ENCODE assay signal across 18 cellular contexts in the genomic region with DNA sequence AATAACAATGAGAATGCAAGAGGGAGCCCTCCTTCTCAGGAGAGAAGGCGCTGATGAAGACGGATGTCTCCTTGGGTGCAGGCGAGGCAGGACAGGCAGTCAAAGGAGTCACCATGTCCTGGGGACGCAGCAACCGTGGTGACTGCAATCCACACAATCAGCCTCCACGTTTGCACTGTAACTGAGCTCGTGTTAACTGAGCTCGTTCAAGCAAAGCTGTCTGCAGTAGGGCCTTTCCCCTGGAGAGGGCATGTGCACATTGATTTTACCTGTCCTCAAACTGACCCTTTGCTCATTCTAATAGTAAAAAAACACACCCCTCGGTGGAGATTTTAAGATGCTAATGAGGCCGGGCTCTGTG. TPM values are rescaled to one million over a fixed set of nuclear protein-coding genes. Genes with fewer than 3 reads are reported as not detected.
DNase-seq lines count a peak whose midpoint lies in the region; ATAC-seq, FAIRE-seq and TF ChIP-seq lines count a peak whose summit lies in the region.
"Had no signal": no experiment of that assay in that cellular context is flagged by ENCODE, and none has a peak within 500 bp of the region (broad histone marks: within the 10 kb centered on the region; RNA-seq: fewer than 3 reads in every experiment).

No MANE protein-coding gene starts in this region.

- no peaks in the 10 kb centered on the region for H3K36me3 ChIP-seq in BLaER1 treated with 17β-estradiol and CSF1 and Interleukin-3, amounts not matched to agents 10 nM and 100 nM
- no peaks in the 10 kb centered on the region for H3K36me3 ChIP-seq in NT2/D1 (ENCODE audit: insufficient read depth, insufficient read length, low read length)
- no peaks in the 10 kb centered on the region for H3K36me3 ChIP-seq in HepG2 (replicated peaks in 1 of 2; ENCODE audit: control insufficient read depth in 1 of 2, insufficient read depth in 2 of 2, low read length in 2 of 2)
- H3K36me3 ChIP-seq: cardiac muscle cell, lower lobe of right lung had no signal

- no peak for TF ChIP-seq RAD21 in HepG2 (CRISPR knock-in tag; IDR thresholded peaks at IDR 0.05)

- H3K4me2 ChIP-seq in BLaER1 treated with 17β-estradiol and CSF1 and Interleukin-3, amounts not matched to agents 10 nM and 100 nM: peak overlapping the region; percentile 62 to 100 (median 94)
- H3K4me2 ChIP-seq in HepG2 (ENCODE audit: low read depth, low read length): no peak overlapping the region

- WGBS in HepG2 (ENCODE audit: low lambda C conversion rate): 68% methylated on average over 10 of the region's 10 CpGs

- intact Hi-C loops in HepG2 (cut with micrococcal nuclease; ENCODE audit: unreplicated experiment): no loop called here

- peak overlapping the region in 6 of 10 experiments; percentile 21 to 58 (median 43); a peak in 7 of 20 replicates for H3K4me3 ChIP-seq in BLaER1 treated with 17β-estradiol and CSF1 and Interleukin-3, amounts not matched to agents 10 nM and 100 nM
- H3K4me3 ChIP-seq in NT2/D1 (ENCODE audit: insufficient read length, low read depth) (no peak overlapping the region), HepG2 (replicated peaks in 1 of 3; ENCODE audit: insufficient read depth in 1 of 3, low read depth in 2 of 3, low read length in 3 of 3) (no peak overlapping the region)
- H3K4me3 ChIP-seq: cardiac muscle cell, lower lobe of right lung had no signal

- no peak for TF ChIP-seq CTCF in HepG2 (CRISPR knock-in tag; IDR thresholded peaks at IDR 0.05)

- peaks cover 5% of the 10 kb centered on the region for H3K79me2 ChIP-seq in HepG2 (ENCODE audit: insufficient read depth, low read length)

- ATAC-seq in HepG2: no peak
- no peak for ATAC-seq in HG02973 (IDR thresholded peaks at IDR 0.05; ENCODE audit: unreplicated experiment)
- ATAC-seq: lower lobe of right lung; naive thymus-derived CD4-positive, alpha-beta T cell; stimulated activated naive CD8-positive, alpha-beta T cell treated with anti-CD3 and anti-CD28 coated beads, Interleukin-15, amount 100 ng/mL, for 72 hours had no signal

- no TSS peak for BruUV-seq in HepG2 (replicated peaks; lab: Mats Ljungman, UMichigan)

- FAIRE-seq in GM12891 (lab: Jason Lieb, UNC) (peak; percentile 38), HepG2 (lab: Jason Lieb, UNC) (no peak)
- FAIRE-seq: G401.6 had no signal

- H3K9me3 ChIP-seq in BLaER1 treated with 17β-estradiol and CSF1 and Interleukin-3, amounts not matched to agents 10 nM and 100 nM (replicated peaks in 1 of 11): 0 out of 22 replicates have a peak, but pooled peaks cover 0 to 3% (median 0%) of the 10 kb centered on the region in 11 experiments
- H3K9me3 ChIP-seq in NT2/D1 (ENCODE audit: insufficient read depth, low read length) (no peaks in the 10 kb centered on the region), HepG2 (ENCODE audit: low read length) (no peaks in the 10 kb centered on the region)
- H3K9me3 ChIP-seq: Caco-2, lower lobe of right lung had no signal

- POLR2A ChIA-PET in HepG2 (lab: Yijun Ruan, JAX): interaction anchor here (6.2 kb wide), 1 partner anchor 21 kb away, joined by 156 read pairs; no protein-coding TSS in a partner anchor

- no peak for DNase-seq in GM12891 (ENCODE audit: insufficient read length, low spot score)
- DNase-seq in NT2/D1 (ENCODE audit: low read depth, low spot score): no peak
- peak; percentile 4 for DNase-seq in mesenteric fat pad (ENCODE audit: low spot score)
- DNase-seq in HepG2 (ENCODE audit: low spot score): no peak
- DNase-seq in substantia nigra (lab: John Stamatoyannopoulos, UW): no peak
- DNase-seq: activated CD4-positive, alpha-beta T cell treated with anti-CD3 and anti-CD28 coated beads for 4 hours; amniotic stem cell; lower lobe of right lung; naive thymus-derived CD4-positive, alpha-beta T cell; NCI-H2029 treated with DMSO at 0.1 percent for 48 hours; NCI-H748 treated with DMSO at 0.1 percent for 48 hours; stimulated activated naive CD8-positive, alpha-beta T cell treated with anti-CD3 and anti-CD28 coated beads, Interleukin-15, amount 100 ng/mL, for 72 hours had no signal

- no peak for TF ChIP-seq POLR2A in GM12891 (IDR thresholded peaks at IDR 0.05; ENCODE audit: low read depth, low read length)
- TF ChIP-seq POLR2A in HepG2 (IDR thresholded peaks at IDR 0.05; ENCODE audit: insufficient read depth in 1 of 2, low read depth in 2 of 2, low read length in 2 of 2): no peak

- TF ChIP-seq EP300 in HepG2 (IDR thresholded peaks at IDR 0.05; ENCODE audit: low read depth in 2 of 2, low read length in 2 of 2) (no peak), HepG2 (CRISPR knock-in tag; IDR thresholded peaks at IDR 0.05; ENCODE audit: borderline replicate concordance) (no peak)

- H4K20me1 ChIP-seq in BLaER1 treated with 17β-estradiol and CSF1 and Interleukin-3, amounts not matched to agents 10 nM and 100 nM: peaks cover 0 to 31% (median 19%) of the 10 kb centered on the region in 11 experiments; a peak in 13 of 22 replicates
- H4K20me1 ChIP-seq in HepG2 (ENCODE audit: insufficient read depth, low read length): no peaks in the 10 kb centered on the region

- peaks cover 45 to 80% (median 63%) of the 10 kb centered on the region in 10 experiments for H3K4me1 ChIP-seq in BLaER1 treated with 17β-estradiol and CSF1 and Interleukin-3, amounts not matched to agents 10 nM and 100 nM
- peaks cover 24% of the 10 kb centered on the region for H3K4me1 ChIP-seq in NT2/D1 (ENCODE audit: insufficient read depth, insufficient read length)
- peaks cover 35% of the 10 kb centered on the region for H3K4me1 ChIP-seq in HepG2 (ENCODE audit: insufficient read depth, low read length)

- H3K27ac ChIP-seq in BLaER1 treated with 17β-estradiol and CSF1 and Interleukin-3, amounts not matched to agents 10 nM and 100 nM: peak overlapping the region in 8 of 11 experiments; percentile 3 to 73 (median 64); a peak in 11 of 22 replicates
- H3K27ac ChIP-seq in HepG2 (ENCODE audit: extremely low read length, insufficient read depth, low read length) (no peak overlapping the region), substantia nigra (ENCODE audit: low read depth, low read length, poor library complexity, severe bottlenecking) (no peak overlapping the region)
- H3K27ac ChIP-seq: cardiac muscle cell, lower lobe of right lung, RWPE1 had no signal

- peaks cover 0 to 12% (median 0%) of the 10 kb centered on the region in 11 experiments; a peak in 3 of 22 replicates for H3K27me3 ChIP-seq in BLaER1 treated with 17β-estradiol and CSF1 and Interleukin-3, amounts not matched to agents 10 nM and 100 nM
- H3K27me3 ChIP-seq in NT2/D1 (ENCODE audit: insufficient read depth, insufficient read length): no peaks in the 10 kb centered on the region
- no peaks in the 10 kb centered on the region for H3K27me3 ChIP-seq in HepG2 (ENCODE audit: control insufficient read depth in 1 of 2, insufficient read depth in 2 of 2, low read length in 2 of 2)
- H3K27me3 ChIP-seq: cardiac muscle cell had no signal

- no peak overlapping the region for H2AFZ ChIP-seq in HepG2 (ENCODE audit: low read length)

- in situ Hi-C loops in HepG2 (cut with HindIII; ENCODE audit: extremely low pct_ligation_motif_present, low pct_unique_long_range_greater_than_20kb): loop anchor here (25.0 kb wide), 1 partner anchor 198 kb away; a partner anchor contains a TSS

- H3K9ac ChIP-seq in BLaER1 treated with 17β-estradiol and CSF1 and Interleukin-3, amounts not matched to agents 10 nM and 100 nM: peak overlapping the region in 9 of 11 experiments; percentile 8 to 71 (median 53); a peak in 13 of 22 replicates
- peak overlapping the region; percentile 7 for H3K9ac ChIP-seq in NT2/D1 (ENCODE audit: insufficient read length, low read depth)
- no peak overlapping the region for H3K9ac ChIP-seq in HepG2 (ENCODE audit: insufficient read depth, low read depth, low read length)

- CTCF ChIA-PET in HepG2 (lab: Yijun Ruan, JAX; ENCODE audit: low intra/inter-chr PET ratio, low total read pairs): no interaction called here

TF ChIP-seq in GM12891, 5 proteins besides CTCF, POLR2A, EP300 and RAD21:
- TF ChIP-seq POLR2AphosphoS5 (IDR thresholded peaks at IDR 0.05; ENCODE audit: low read depth, low read length): no peak
- no peak for TF ChIP-seq SPI1 (IDR thresholded peaks at IDR 0.05; ENCODE audit: low read depth, low read length)
- no peak for TF ChIP-seq PAX5 (IDR thresholded peaks at IDR 0.05; ENCODE audit: insufficient read depth, low read length, severe bottlenecking)
- TF ChIP-seq POU2F2 (IDR thresholded peaks at IDR 0.05; ENCODE audit: low read depth, low read length): no peak
- no peak for TF ChIP-seq TAF1 (IDR thresholded peaks at IDR 0.05; ENCODE audit: low read depth, low read length)

TF ChIP-seq in HepG2, 621 proteins besides CTCF, POLR2A, EP300 and RAD21 (continues in another document):
- TF ChIP-seq ZNF766 (CRISPR knock-in tag; IDR thresholded peaks at IDR 0.05; ENCODE audit: borderline replicate concordance): no peak
- TF ChIP-seq ZBTB7A (CRISPR knock-in tag; IDR thresholded peaks at IDR 0.05): no peak
- no peak for TF ChIP-seq TBX3 (IDR thresholded peaks at IDR 0.05; ENCODE audit: borderline replicate concordance)

RNA-seq across cellular contexts. Expression of a gene that starts 2.8 kb away (rescaled TPM):
- polyA plus RNA-seq in GM12891 (2012; ENCODE audit: low read depth, missing spikeins): 0.24 TPM
- total RNA-seq in mesenteric fat pad: 0.87 TPM
- 32.5 and 34.9 TPM in 2 replicates for total RNA-seq in HepG2 (2016; rRNA removed; fragmentation: Illumina TruSeq; extraction: Trizol)
- 5.5 and 6.4 TPM in 2 replicates for total RNA-seq in HepG2 (2016; cell fraction: cytosol; rRNA removed; fragmentation: Illumina TruSeq; extraction: Trizol; ENCODE audit: low read depth)
- 25.6 and 34.1 TPM in 2 replicates for total RNA-seq in HepG2 (2016; cell fraction: insoluble cytoplasmic fraction; rRNA removed; fragmentation: Illumina TruSeq; extraction: Trizol)
- 13.0 TPM in 2 replicates for total RNA-seq in HepG2 (2016; cell fraction: membrane; rRNA removed; fragmentation: Illumina TruSeq; extraction: Trizol)
- total RNA-seq in HepG2 (2016; cell fraction: nucleus; rRNA removed; fragmentation: Illumina TruSeq; extraction: Trizol): 26.8 and 31.9 TPM in 2 replicates
- 11.6 and 15.6 TPM in 2 replicates for polyA plus RNA-seq in HepG2 (2011; rRNA removed)
- polyA plus RNA-seq in HepG2 (2011; cell fraction: cytosol; rRNA removed): 6.1 and 10.1 TPM in 2 replicates
- polyA plus RNA-seq in HepG2 (2011; cell fraction: nucleus; rRNA removed): 107 and 130 TPM in 2 replicates
- 20.2 and 23.9 TPM in 2 replicates for polyA plus RNA-seq in HepG2 (2012)
- 4.0 and 4.1 TPM in 2 replicates for polyA plus RNA-seq in HepG2 (2016; cell fraction: cytosol; fragmentation: Illumina TruSeq; extraction: Trizol; ENCODE audit: low read depth)
- 23.4 and 31.6 TPM in 2 replicates for polyA plus RNA-seq in HepG2 (2016; cell fraction: insoluble cytoplasmic fraction; fragmentation: Illumina TruSeq; extraction: Trizol; ENCODE audit: low read depth)
- 7.8 and 8.3 TPM in 2 replicates for polyA plus RNA-seq in HepG2 (2016; cell fraction: membrane; fragmentation: Illumina TruSeq; extraction: Trizol; ENCODE audit: low read depth)
- polyA plus RNA-seq in HepG2 (2016; cell fraction: nucleus; fragmentation: Illumina TruSeq; extraction: Trizol; ENCODE audit: insufficient read depth, low read depth): 46.0 and 50.9 TPM in 2 replicates
- polyA minus RNA-seq in HepG2 (2011; rRNA and poly(A)+ RNA removed; ENCODE audit: low replicate concordance): 55.5 TPM in 1 of 2 replicates, not detected in the other
- polyA minus RNA-seq in HepG2 (2011; cell fraction: cytosol; rRNA and poly(A)+ RNA removed): 17.1 and 19.0 TPM in 2 replicates
- polyA minus RNA-seq in HepG2 (2011; cell fraction: nucleus; rRNA and poly(A)+ RNA removed): 35.9 and 37.7 TPM in 2 replicates

Comparison
In these comparisons a context has a peak if more than half of its experiments do, and no peak if none do; other contexts are left out.
1. H3K27ac ChIP-seq: peak in BLaER1 treated with 17β-estradiol and CSF1 and Interleukin-3, amounts not matched to agents 10 nM and 100 nM (8 of 11); none in HepG2 (single experiment) and substantia nigra (single experiment).
2. H3K4me3 ChIP-seq: peak in BLaER1 treated with 17β-estradiol and CSF1 and Interleukin-3, amounts not matched to agents 10 nM and 100 nM (6 of 10); none in NT2/D1 (single experiment) and HepG2 (0 of 3).